19 cellular contexts compared by ENCODE assay signal in the genomic region with DNA sequence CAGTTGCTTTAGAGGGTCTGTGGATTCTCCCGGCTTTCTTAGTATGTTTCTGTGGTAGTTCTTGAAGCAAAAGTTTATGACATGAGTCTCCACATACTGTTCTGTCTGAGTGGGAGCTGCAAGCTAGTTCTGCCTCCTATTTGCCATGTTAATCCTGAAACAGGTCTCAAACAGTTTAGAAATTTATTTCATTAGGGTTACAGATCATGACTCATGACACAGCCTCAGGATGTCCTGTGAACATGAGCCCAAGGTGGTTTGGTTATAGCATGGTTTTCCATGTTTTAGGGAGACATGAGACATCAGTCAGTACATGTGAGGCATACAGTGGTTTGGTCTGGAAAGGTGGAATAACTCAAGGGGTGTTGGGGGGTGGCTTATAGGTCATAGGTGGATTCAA.
"Had no signal": no experiment of that assay in that cellular context is flagged by ENCODE, and none has a peak within 500 bp of the region (broad histone marks: within the 10 kb centered on the region; RNA-seq: fewer than 3 reads in every experiment).

No MANE protein-coding gene starts in this region.

- H3K9me3 ChIP-seq: gastrocnemius medialis, mucosa of descending colon, neutrophil, right lobe of liver, tibial artery, upper lobe of left lung, uterus had no signal

- H3K4me3 ChIP-seq: gastrocnemius medialis, heart right ventricle, mucosa of descending colon, psoas muscle, right lobe of liver, spleen, tibial artery, upper lobe of left lung, uterus had no signal

- FAIRE-seq: islet of Langerhans had no signal

- H3K27me3 ChIP-seq: gastrocnemius medialis, heart right ventricle, neutrophil, right lobe of liver, spleen, tibial artery, upper lobe of left lung, uterus had no signal

- H3K27ac ChIP-seq: gastrocnemius medialis, heart right ventricle, neutrophil, psoas muscle, right lobe of liver, spleen, tibial artery, upper lobe of left lung, uterus had no signal

- H3K4me1 ChIP-seq: gastrocnemius medialis, psoas muscle, right lobe of liver, spleen, upper lobe of left lung, uterus had no signal

- DNase-seq: dermis blood vessel endothelial cell; erythroblast; gastrocnemius medialis; heart right ventricle; hypothalamus; mucosa of descending colon; naive thymus-derived CD8-positive, alpha-beta T cell; psoas muscle; retina; right lobe of liver; spleen; stimulated activated CD4-positive, alpha-beta T cell treated with anti-CD3 and anti-CD28 coated beads, Interleukin-15, amount 100 ng/mL, for 24 hours; stimulated activated CD4-positive, alpha-beta T cell treated with anti-CD3 and anti-CD28 coated beads, Interleukin-1b, Interleukin-23, amount 100 ng/mL, for 48 hours; stimulated activated CD4-positive, alpha-beta T cell treated with anti-CD3 and anti-CD28 coated beads, Interleukin-4, amount 100 ng/mL, for 24 hours; tibial artery; upper lobe of left lung; uterus had no signal

- H3K36me3 ChIP-seq: gastrocnemius medialis, heart right ventricle, neutrophil, right lobe of liver, tibial artery, upper lobe of left lung, uterus had no signal
